Comparison of ENCODE assay signal across 18 cellular contexts in genomic region chr20:38671701-38672292, GRCh38. TPM values are rescaled to one million over a fixed set of nuclear protein-coding genes. Genes with fewer than 3 reads are reported as not detected.
DNase-seq lines count a peak whose midpoint lies in the region; ATAC-seq, FAIRE-seq and TF ChIP-seq lines count a peak whose summit lies in the region.
"Had no signal": no experiment of that assay in that cellular context is flagged by ENCODE, and none has a peak within 500 bp of the region (broad histone marks: within the 10 kb centered on the region; RNA-seq: fewer than 3 reads in every experiment).

No MANE protein-coding gene starts in this region.

- peaks cover 3 to 14% of the 10 kb centered on the region in 2 experiments; a peak in 3 of 5 replicates for H3K27me3 ChIP-seq in HepG2 (ENCODE audit: control insufficient read depth in 1 of 2, insufficient read depth in 2 of 2, low read length in 2 of 2)
- peaks cover 0 to 13% of the 10 kb centered on the region in 2 donors for H3K27me3 ChIP-seq in right lobe of liver
- H3K27me3 ChIP-seq in astrocyte (ENCODE audit: insufficient read depth, low read length): peaks cover 7% of the 10 kb centered on the region
- no peaks in the 10 kb centered on the region for H3K27me3 ChIP-seq in neural cell (ENCODE audit: insufficient read depth, low read depth, low read length)
- H3K27me3 ChIP-seq in heart left ventricle: peaks cover 5 to 78% (median 34%) of the 10 kb centered on the region in 9 donors

- ATAC-seq in HepG2: no peak
- ATAC-seq in right lobe of liver: no peak
- ATAC-seq in GM21737 (IDR thresholded peaks at IDR 0.05; ENCODE audit: unreplicated experiment): no peak
- ATAC-seq in heart left ventricle: no peak
- ATAC-seq: GM12878 had no signal

- TF ChIP-seq EP300 in HepG2 (IDR thresholded peaks at IDR 0.05; ENCODE audit: low read depth in 2 of 2, low read length in 2 of 2) (no peak), HepG2 (CRISPR knock-in tag; IDR thresholded peaks at IDR 0.05; ENCODE audit: borderline replicate concordance) (no peak), neural cell (conservative IDR thresholded peaks at IDR 0.05; ENCODE audit: poor library complexity, severe bottlenecking) (no peak)

- H3K4me3 Mint-ChIP-seq in astrocyte (ENCODE audit: unreplicated experiment): no peak overlapping the region

- intact Hi-C loops in HepG2 (cut with micrococcal nuclease; ENCODE audit: unreplicated experiment) (no loop called here), right lobe of liver (cut with DNase I) (no loop called here), heart left ventricle (cut with DNase I) (no loop called here)

- H3K27ac ChIP-seq in HepG2 (ENCODE audit: extremely low read length, insufficient read depth, low read length): no peak overlapping the region
- H3K27ac ChIP-seq in right lobe of liver: no peak overlapping the region
- no peak overlapping the region for H3K27ac ChIP-seq in astrocyte (ENCODE audit: low read depth, low read length)
- peak overlapping the region; percentile 52 for H3K27ac ChIP-seq in neural cell (ENCODE audit: low read length)
- no peak overlapping the region for H3K27ac ChIP-seq in heart left ventricle
- H3K27ac ChIP-seq: 22Rv1, C4-2B, GM23248 had no signal

- TF ChIP-seq POLR2A in HepG2 (IDR thresholded peaks at IDR 0.05; ENCODE audit: insufficient read depth in 1 of 2, low read depth in 2 of 2, low read length in 2 of 2) (no peak), right lobe of liver (IDR thresholded peaks at IDR 0.05) (no peak), heart left ventricle (IDR thresholded peaks at IDR 0.05) (no peak)

- TF ChIP-seq CTCF in HepG2 (CRISPR knock-in tag; IDR thresholded peaks at IDR 0.05) (no peak), right lobe of liver (IDR thresholded peaks at IDR 0.05) (no peak), astrocyte (IDR thresholded peaks at IDR 0.05; ENCODE audit: insufficient read depth, low read depth, low read length) (no peak), neural cell (IDR thresholded peaks at IDR 0.05; ENCODE audit: poor library complexity, severe bottlenecking) (no peak), heart left ventricle (IDR thresholded peaks at IDR 0.05) (no peak)

- H4K20me1 ChIP-seq in HepG2 (ENCODE audit: insufficient read depth, low read length): no peaks in the 10 kb centered on the region
- no peaks in the 10 kb centered on the region for H4K20me1 ChIP-seq in astrocyte (ENCODE audit: insufficient read depth, low read length)
- no peaks in the 10 kb centered on the region for H4K20me1 ChIP-seq in neural cell (ENCODE audit: insufficient read depth)

- peak overlapping the region; percentile 47 for H3K27ac Mint-ChIP-seq in astrocyte (ENCODE audit: unreplicated experiment)
- H3K27ac Mint-ChIP-seq: CD4-positive, alpha-beta memory T cell; H9 had no signal

- CTCF ChIA-PET in HepG2 (lab: Yijun Ruan, JAX; ENCODE audit: low intra/inter-chr PET ratio, low total read pairs): no interaction called here

- H3K9me2 ChIP-seq in neural cell (ENCODE audit: insufficient read depth, low read length): no peaks in the 10 kb centered on the region

- WGBS in HepG2 (ENCODE audit: low lambda C conversion rate): 27% methylated on average over 4 of the region's 4 CpGs
- 37% methylated on average over 4 of the region's 4 CpGs for WGBS in right lobe of liver (ENCODE audit: insufficient coverage, low coverage, low lambda C conversion rate, missing lambda C conversion rate)
- WGBS in heart left ventricle, 4 donors: 51 to 74% (median 57%) methylated on average over 3 to 4 of the region's 4 CpGs

- H3K4me1 ChIP-seq in HepG2 (ENCODE audit: insufficient read depth, low read length) (peaks cover 23% of the 10 kb centered on the region), right lobe of liver (peaks cover 0 to 7% (median 0%) of the 10 kb centered on the region in 4 donors), astrocyte (ENCODE audit: insufficient read depth, low read length) (peaks cover 6% of the 10 kb centered on the region), heart left ventricle (peaks cover 0 to 14% (median 9%) of the 10 kb centered on the region in 12 donors)

- H3F3A ChIP-seq in neural cell (ENCODE audit: insufficient read depth, low read length, poor library complexity, severe bottlenecking): peaks cover 4% of the 10 kb centered on the region

- H3K36me3 ChIP-seq in HepG2 (replicated peaks in 1 of 2; ENCODE audit: control insufficient read depth in 1 of 2, insufficient read depth in 2 of 2, low read length in 2 of 2) (no peaks in the 10 kb centered on the region), right lobe of liver (no peaks in the 10 kb centered on the region), astrocyte (ENCODE audit: insufficient read depth, low read length) (no peaks in the 10 kb centered on the region), neural cell (ENCODE audit: insufficient read depth, low read length) (no peaks in the 10 kb centered on the region), heart left ventricle (no peaks in the 10 kb centered on the region)

- TF ChIP-seq RAD21 in HepG2 (CRISPR knock-in tag; IDR thresholded peaks at IDR 0.05) (no peak), neural cell (conservative IDR thresholded peaks at IDR 0.05) (no peak)

- in situ Hi-C loops in HepG2 (cut with HindIII; ENCODE audit: extremely low pct_ligation_motif_present, low pct_unique_long_range_greater_than_20kb): no loop called here

- H3K4me1 Mint-ChIP-seq in astrocyte (ENCODE audit: low read depth, unreplicated experiment): peaks cover 4% of the 10 kb centered on the region

- H3K79me2 ChIP-seq in HepG2 (ENCODE audit: insufficient read depth, low read length): no peaks in the 10 kb centered on the region
- H3K79me2 ChIP-seq in astrocyte (ENCODE audit: insufficient read depth, low read length): no peaks in the 10 kb centered on the region
- H3K79me2 ChIP-seq in neural cell (replicated peaks; ENCODE audit: insufficient read depth, low read length): no peaks in the 10 kb centered on the region

- H2AFZ ChIP-seq in HepG2 (ENCODE audit: low read length) (no peak overlapping the region), astrocyte (ENCODE audit: low read depth, low read length) (no peak overlapping the region), neural cell (ENCODE audit: low read depth, low read length) (no peak overlapping the region)
- H2AFZ ChIP-seq: GM23248 had no signal

- H3K4me2 ChIP-seq in HepG2 (ENCODE audit: low read depth, low read length) (no peak overlapping the region), astrocyte (ENCODE audit: low read length) (no peak overlapping the region), neural cell (ENCODE audit: low read length) (no peak overlapping the region)

- H3K4me3 ChIP-seq in HepG2 (replicated peaks in 1 of 3; ENCODE audit: insufficient read depth in 1 of 3, low read depth in 2 of 3, low read length in 3 of 3) (no peak overlapping the region), right lobe of liver (no peak overlapping the region), astrocyte (ENCODE audit: insufficient read depth, low read depth, low read length) (no peak overlapping the region), neural cell (ENCODE audit: low read length) (peak overlapping the region; percentile 20), heart left ventricle (no peak overlapping the region)
- H3K4me3 ChIP-seq: GM12878, GM23248 had no signal

- peaks cover 2% of the 10 kb centered on the region for H3K9me3 Mint-ChIP-seq in astrocyte (ENCODE audit: unreplicated experiment)
- H3K9me3 Mint-ChIP-seq: CD4-positive, alpha-beta memory T cell had no signal

- no TSS peak for BruUV-seq in HepG2 (replicated peaks; lab: Mats Ljungman, UMichigan)

- H3K27me3 Mint-ChIP-seq in astrocyte (ENCODE audit: low read depth, unreplicated experiment): peaks cover 67% of the 10 kb centered on the region

- no peak for DNase-seq in HepG2 (ENCODE audit: low spot score)
- no peak for DNase-seq in right lobe of liver
- DNase-seq in astrocyte (ENCODE audit: low read depth): no peak
- DNase-seq in NK-92 treated with Interleukin-12 subunit alpha and Interleukin-12 subunit beta, amount 100 ng/mL, for 24 hours (lab: John Stamatoyannopoulos, UW): no peak
- DNase-seq in heart left ventricle: no peak
- DNase-seq: AML-193; CD4-positive, alpha-beta memory T cell; DMS79; GM23248 had no signal

- H3K9me3 ChIP-seq in HepG2 (ENCODE audit: low read length) (no peaks in the 10 kb centered on the region), right lobe of liver (no peaks in the 10 kb centered on the region), astrocyte (ENCODE audit: insufficient read depth, low read depth, low read length) (no peaks in the 10 kb centered on the region), neural cell (ENCODE audit: low read length) (no peaks in the 10 kb centered on the region), heart left ventricle (no peaks in the 10 kb centered on the region)

- POLR2A ChIA-PET in HepG2 (lab: Yijun Ruan, JAX): no interaction called here

- H3K9ac ChIP-seq in HepG2 (ENCODE audit: insufficient read depth, low read depth, low read length) (no peak overlapping the region), astrocyte (ENCODE audit: low read length) (no peak overlapping the region), neural cell (ENCODE audit: low read length) (peak overlapping the region; percentile 15)
- H3K9ac ChIP-seq: GM23248 had no signal

- FAIRE-seq in HepG2 (lab: Jason Lieb, UNC): no peak
- no peak for FAIRE-seq in astrocyte (lab: Jason Lieb, UNC)
- FAIRE-seq: GM12878, GM18507 had no signal

- no peaks in the 10 kb centered on the region for H3K36me3 Mint-ChIP-seq in astrocyte (ENCODE audit: low read depth, unreplicated experiment)
- H3K36me3 Mint-ChIP-seq: CD4-positive, alpha-beta memory T cell had no signal

RNA-seq across cellular contexts. Expression of gene SLC32A1, which starts 52.5 kb away (rescaled TPM):
- total RNA-seq in HepG2 (2016; rRNA removed; fragmentation: Illumina TruSeq; extraction: Trizol): not detected in 2 replicates
- not detected in 2 replicates for total RNA-seq in HepG2 (2016; cell fraction: cytosol; rRNA removed; fragmentation: Illumina TruSeq; extraction: Trizol; ENCODE audit: low read depth)
- not detected in 2 replicates for total RNA-seq in HepG2 (2016; cell fraction: insoluble cytoplasmic fraction; rRNA removed; fragmentation: Illumina TruSeq; extraction: Trizol)
- total RNA-seq in HepG2 (2016; cell fraction: membrane; rRNA removed; fragmentation: Illumina TruSeq; extraction: Trizol): not detected in 2 replicates
- not detected in 2 replicates for total RNA-seq in HepG2 (2016; cell fraction: nucleus; rRNA removed; fragmentation: Illumina TruSeq; extraction: Trizol)
- not detected in 2 replicates for polyA plus RNA-seq in HepG2 (2011; rRNA removed)
- polyA plus RNA-seq in HepG2 (2011; cell fraction: cytosol; rRNA removed): not detected in 2 replicates
- not detected in 2 replicates for polyA plus RNA-seq in HepG2 (2011; cell fraction: nucleus; rRNA removed)
- polyA plus RNA-seq in HepG2 (2012): not detected in 2 replicates
- not detected in 2 replicates for polyA plus RNA-seq in HepG2 (2016; cell fraction: cytosol; fragmentation: Illumina TruSeq; extraction: Trizol; ENCODE audit: low read depth)
- not detected in 2 replicates for polyA plus RNA-seq in HepG2 (2016; cell fraction: insoluble cytoplasmic fraction; fragmentation: Illumina TruSeq; extraction: Trizol; ENCODE audit: low read depth)
- not detected in 2 replicates for polyA plus RNA-seq in HepG2 (2016; cell fraction: membrane; fragmentation: Illumina TruSeq; extraction: Trizol; ENCODE audit: low read depth)
- polyA plus RNA-seq in HepG2 (2016; cell fraction: nucleus; fragmentation: Illumina TruSeq; extraction: Trizol; ENCODE audit: insufficient read depth, low read depth): not detected in 2 replicates
- not detected in 2 replicates for polyA minus RNA-seq in HepG2 (2011; rRNA and poly(A)+ RNA removed; ENCODE audit: low replicate concordance)
- polyA minus RNA-seq in HepG2 (2011; cell fraction: cytosol; rRNA and poly(A)+ RNA removed): not detected in 2 replicates
- polyA minus RNA-seq in HepG2 (2011; cell fraction: nucleus; rRNA and poly(A)+ RNA removed): not detected in 2 replicates
- total RNA-seq in right lobe of liver: not detected
- not detected in 2 replicates for total RNA-seq in astrocyte
- 36.2 and 40.0 TPM in 2 replicates for polyA plus RNA-seq in neural cell
- polyA minus RNA-seq in neural cell: 48.9 and 62.8 TPM in 2 replicates
- not detected for total RNA-seq in heart left ventricle
- not detected for polyA plus RNA-seq in heart left ventricle
- total RNA-seq: CD4-positive, alpha-beta memory T cell; G401; GM12878; GM23248; HT-29 had no signal
- polyA plus RNA-seq: CD4-positive, alpha-beta memory T cell; GM12878; GM23248 had no signal
